In the genomic region with DNA sequence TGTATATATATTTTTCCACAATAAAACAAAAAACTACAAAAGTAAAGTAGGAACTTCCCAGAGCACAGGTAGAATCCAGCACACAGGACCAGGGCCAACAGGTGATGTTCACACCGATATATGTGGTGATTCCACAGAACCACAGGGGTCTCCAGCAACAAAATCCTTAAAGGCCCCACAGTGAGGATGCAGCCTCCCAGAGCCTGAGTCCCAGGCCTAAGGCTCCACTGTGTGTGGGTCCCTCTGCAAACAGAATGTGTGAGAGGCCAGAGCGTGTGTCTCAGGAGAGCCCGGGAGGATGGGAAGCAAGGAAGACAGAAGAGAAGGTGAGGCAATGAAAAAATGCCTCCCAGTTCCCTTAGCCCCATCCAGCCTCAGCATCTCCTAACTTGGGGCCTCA, we compare ENCODE assay signal across 20 cellular contexts.
A peak's percentile ranks its signal among the peaks of the same experiment; 100 is the strongest.
DNase-seq lines count a peak whose midpoint lies in the region; ATAC-seq and TF ChIP-seq lines count a peak whose summit lies in the region.
"Had no signal": no experiment of that assay in that cellular context is flagged by ENCODE, and none has a peak within 500 bp of the region (broad histone marks: within the 10 kb centered on the region; RNA-seq: fewer than 3 reads in every experiment).

No MANE protein-coding gene starts in this region.

- no peak overlapping the region for H3K9ac ChIP-seq in BLaER1
- no peak overlapping the region for H3K9ac ChIP-seq in BLaER1 treated with 17β-estradiol and CSF1 and Interleukin-3, amounts not matched to agents 10 nM and 100 nM

- TF ChIP-seq EP300 in suprapubic skin (IDR thresholded peaks at IDR 0.05) = no peak

- TF ChIP-seq POLR2A in suprapubic skin (IDR thresholded peaks at IDR 0.05) = no peak

- H4K20me1 ChIP-seq in BLaER1 = no peaks in the 10 kb centered on the region
- peaks cover 0 to 3% (median 0%) of the 10 kb centered on the region in 11 experiments; a peak in 2 of 22 replicates for H4K20me1 ChIP-seq in BLaER1 treated with 17β-estradiol and CSF1 and Interleukin-3, amounts not matched to agents 10 nM and 100 nM

- DNase-seq in posterior vena cava (ENCODE audit: low spot score) = peak; percentile 13
- peak; percentile 7 to 21 for DNase-seq in suprapubic skin (ENCODE audit: low spot score in 2 of 2)
- DNase-seq in type B pancreatic cell (ENCODE audit: extremely low spot score, unreplicated experiment) = no peak
- no peak for DNase-seq in GM19240 (ENCODE audit: insufficient read length, low spot score)
- no peak for DNase-seq in lower lobe of right lung
- DNase-seq: 8988T; ACHN; BE2C; C1 segment of cervical spinal cord; CD4-positive, alpha-beta memory T cell; CD4-positive, CD25-positive, alpha-beta regulatory T cell; CD8-positive, alpha-beta memory T cell; COR-L47; DMS 273 treated with DMSO at 0.1 percent for 48 hours; DMS79 treated with DMSO at 0.1 percent for 48 hours; GF-D8 had no signal

- H3K27ac ChIP-seq in BLaER1 = no peak overlapping the region
- no peak overlapping the region for H3K27ac ChIP-seq in BLaER1 treated with 17β-estradiol and CSF1 and Interleukin-3, amounts not matched to agents 10 nM and 100 nM
- no peak overlapping the region for H3K27ac ChIP-seq in suprapubic skin
- H3K27ac ChIP-seq in lower lobe of right lung = no peak overlapping the region

- no peak for ATAC-seq in lower lobe of right lung
- no peak for ATAC-seq in HG03520 (IDR thresholded peaks at IDR 0.05; ENCODE audit: unreplicated experiment)

- no peaks in the 10 kb centered on the region for H3K36me3 Mint-ChIP-seq in type B pancreatic cell
- H3K36me3 Mint-ChIP-seq: CD14-positive monocyte; CD4-positive, alpha-beta memory T cell; CD4-positive, CD25-positive, alpha-beta regulatory T cell; CD8-positive, alpha-beta memory T cell had no signal

- H3K4me3 ChIP-seq in BLaER1 (no peak overlapping the region), suprapubic skin (no peak overlapping the region), lower lobe of right lung (no peak overlapping the region)
- no peak overlapping the region for H3K4me3 ChIP-seq in BLaER1 treated with 17β-estradiol and CSF1 and Interleukin-3, amounts not matched to agents 10 nM and 100 nM

- no peaks in the 10 kb centered on the region for H3K9me3 ChIP-seq in BLaER1
- H3K9me3 ChIP-seq in BLaER1 treated with 17β-estradiol and CSF1 and Interleukin-3, amounts not matched to agents 10 nM and 100 nM (replicated peaks in 1 of 11) = no peaks in the 10 kb centered on the region
- H3K9me3 ChIP-seq in suprapubic skin = no peaks in the 10 kb centered on the region
- no peaks in the 10 kb centered on the region for H3K9me3 ChIP-seq in lower lobe of right lung
- H3K9me3 ChIP-seq: BE2C had no signal

- peak overlapping the region; percentile 78 for H3K4me2 ChIP-seq in BLaER1
- H3K4me2 ChIP-seq in BLaER1 treated with 17β-estradiol and CSF1 and Interleukin-3, amounts not matched to agents 10 nM and 100 nM = peak overlapping the region in 9 of 11 experiments; percentile 2 to 88 (median 78); a peak in 16 of 22 replicates

- H3K4me1 ChIP-seq in BLaER1 (peaks cover 45% of the 10 kb centered on the region), suprapubic skin (no peaks in the 10 kb centered on the region), lower lobe of right lung (no peaks in the 10 kb centered on the region)
- H3K4me1 ChIP-seq in BLaER1 treated with 17β-estradiol and CSF1 and Interleukin-3, amounts not matched to agents 10 nM and 100 nM = peaks cover 0 to 45% (median 21%) of the 10 kb centered on the region in 10 experiments; a peak in 16 of 20 replicates

- H3K36me3 ChIP-seq in BLaER1 (no peaks in the 10 kb centered on the region), suprapubic skin (no peaks in the 10 kb centered on the region), lower lobe of right lung (no peaks in the 10 kb centered on the region)
- H3K36me3 ChIP-seq in BLaER1 treated with 17β-estradiol and CSF1 and Interleukin-3, amounts not matched to agents 10 nM and 100 nM = no peaks in the 10 kb centered on the region
- H3K36me3 ChIP-seq: BE2C had no signal

- intact Hi-C loops in posterior vena cava (cut with DNase I) (loop anchor here in 1 of 2 donors (10.0 kb wide), 1 partner anchor 368 kb away; no protein-coding TSS in a partner anchor), lower lobe of right lung (cut with DNase I) (no loop called here)

- H3K27me3 Mint-ChIP-seq in type B pancreatic cell = peaks cover 26% of the 10 kb centered on the region
- H3K27me3 Mint-ChIP-seq: CD4-positive, CD25-positive, alpha-beta regulatory T cell had no signal

- 98% methylated on average over 2 of the region's 3 CpGs for WGBS in suprapubic skin

- no peaks in the 10 kb centered on the region for H3K9me3 Mint-ChIP-seq in type B pancreatic cell
- H3K9me3 Mint-ChIP-seq: CD14-positive monocyte; CD8-positive, alpha-beta memory T cell had no signal

- H3K4me3 Mint-ChIP-seq in type B pancreatic cell = no peak overlapping the region
- H3K4me3 Mint-ChIP-seq: CD14-positive monocyte; CD4-positive, alpha-beta memory T cell; CD4-positive, CD25-positive, alpha-beta regulatory T cell; CD8-positive, alpha-beta memory T cell had no signal

- H3K27ac Mint-ChIP-seq in type B pancreatic cell = no peak overlapping the region
- H3K27ac Mint-ChIP-seq: CD4-positive, alpha-beta memory T cell; CD4-positive, CD25-positive, alpha-beta regulatory T cell; CD8-positive, alpha-beta memory T cell had no signal

- H3K4me1 Mint-ChIP-seq in type B pancreatic cell (ENCODE audit: unreplicated experiment) = no peaks in the 10 kb centered on the region
- H3K4me1 Mint-ChIP-seq: CD14-positive monocyte; CD4-positive, alpha-beta memory T cell; CD4-positive, CD25-positive, alpha-beta regulatory T cell; CD8-positive, alpha-beta memory T cell had no signal

- H3K27me3 ChIP-seq in BLaER1 (no peaks in the 10 kb centered on the region), suprapubic skin (no peaks in the 10 kb centered on the region), lower lobe of right lung (ENCODE audit: low read depth) (no peaks in the 10 kb centered on the region)
- H3K27me3 ChIP-seq in BLaER1 treated with 17β-estradiol and CSF1 and Interleukin-3, amounts not matched to agents 10 nM and 100 nM = no peaks in the 10 kb centered on the region
- H3K27me3 ChIP-seq: BE2C had no signal

- no peak for TF ChIP-seq CTCF in suprapubic skin (IDR thresholded peaks at IDR 0.05)
- no peak for TF ChIP-seq CTCF in type B pancreatic cell (conservative IDR thresholded peaks at IDR 0.05)
- TF ChIP-seq CTCF in lower lobe of right lung (IDR thresholded peaks at IDR 0.05) = no peak

Comparison
In these comparisons a context has a peak if more than half of its experiments do, and no peak if none do; other contexts are left out.
1. DNase-seq: peak in posterior vena cava (single experiment) and suprapubic skin (2 of 2); none in type B pancreatic cell (single experiment), GM19240 (single experiment) and lower lobe of right lung (single experiment).